22 cellular contexts compared by ENCODE assay signal in genomic region chr22:47382164-47382890, GRCh38.
"Had no signal": no experiment of that assay in that cellular context is flagged by ENCODE, and none has a peak within 500 bp of the region (broad histone marks: within the 10 kb centered on the region; RNA-seq: fewer than 3 reads in every experiment).

No MANE protein-coding gene starts in this region.

- H3K27me3 ChIP-seq: foreskin keratinocyte, ovary, transverse colon, uterus had no signal

- ATAC-seq: activated CD8-positive, alpha-beta T cell treated with anti-CD3 and anti-CD28 coated beads, Interleukin-2, amount 10 ng/mL, durations not matched to agents 7 days and 5 days; foreskin keratinocyte; heart left ventricle; natural killer cell; SK-N-SH treated with all-trans-retinoic acid at 6 μM for 48 hours had no signal

- H3K36me3 ChIP-seq: esophagus muscularis mucosa, heart left ventricle, ovary, prostate gland, transverse colon, uterus had no signal

- H3K4me3 ChIP-seq: esophagus muscularis mucosa, heart left ventricle, ovary, prostate gland, transverse colon, uterus had no signal

- H3K27ac ChIP-seq: esophagus muscularis mucosa, foreskin keratinocyte, heart left ventricle, ovary, prostate gland, transverse colon, uterus had no signal

- DNase-seq: activated B cell treated with CpG ODN at 0.5 μM for 24 hours; activated CD8-positive, alpha-beta T cell treated with anti-CD3 and anti-CD28 coated beads, Interleukin-2, amount 10 ng/mL, durations not matched to agents 7 days and 5 days; activated gamma-delta T cell treated with Interleukin-2 at 50 U/mL for 16 hours; activated naive CD4-positive, alpha-beta T cell treated with anti-CD3 and anti-CD28 coated beads, Interleukin-2, amount 50 U/mL, for 16 hours; amygdala; central memory CD4-positive, alpha-beta T cell; endodermal cell; foreskin keratinocyte; hypothalamus; immature natural killer cell; natural killer cell; retina; stimulated activated CD4-positive, alpha-beta T cell treated with anti-CD3 and anti-CD28 coated beads, Interleukin-2, amount 100 ng/mL, for 48 hours; stimulated activated naive CD4-positive, alpha-beta T cell treated with Interleukin-2 at 50 U/mL for 16 hours; T-helper 2 cell; transverse colon; uterus had no signal

- H3K4me1 ChIP-seq: esophagus muscularis mucosa, foreskin keratinocyte, heart left ventricle, prostate gland, transverse colon, uterus had no signal

- H3K9me3 ChIP-seq: esophagus muscularis mucosa, heart left ventricle, ovary, prostate gland, transverse colon, uterus had no signal
